In the genomic region with DNA sequence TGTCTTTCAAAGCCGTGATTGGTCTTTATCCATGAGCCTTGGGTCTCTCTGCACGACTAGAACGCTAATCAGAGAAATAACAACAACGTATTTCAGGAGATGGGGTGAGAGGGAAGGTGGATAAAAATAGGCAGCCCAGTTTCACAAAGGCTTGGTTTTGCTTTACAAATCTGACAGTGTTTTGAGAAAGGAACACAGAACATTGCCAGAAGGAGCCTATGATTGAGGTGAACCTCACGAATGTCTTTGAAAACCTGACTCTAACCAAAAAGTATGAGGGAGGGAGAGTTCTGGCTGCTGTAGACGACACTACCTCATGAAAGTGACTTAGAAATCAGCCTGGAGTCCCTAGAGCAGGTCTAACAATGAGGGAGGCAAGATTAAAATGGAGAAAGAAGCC, we compare ENCODE assay signal across 23 cellular contexts. TPM values are rescaled to one million over a fixed set of nuclear protein-coding genes. Genes with fewer than 3 reads are reported as not detected.
DNase-seq lines count a peak whose midpoint lies in the region; ATAC-seq and FAIRE-seq lines count a peak whose summit lies in the region.
"Had no signal": no experiment of that assay in that cellular context is flagged by ENCODE, and none has a peak within 500 bp of the region (broad histone marks: within the 10 kb centered on the region; RNA-seq: fewer than 3 reads in every experiment).

No MANE protein-coding gene starts in this region.

- no peaks in the 10 kb centered on the region for H3K9me3 Mint-ChIP-seq in activated CD8-positive, alpha-beta memory T cell treated with anti-CD3 and anti-CD28 coated beads, Interleukin-2, amount 10 ng/mL, durations not matched to agents 7 days and 5 days (ENCODE audit: low read depth)
- H3K9me3 Mint-ChIP-seq in T-cell: no peaks in the 10 kb centered on the region
- no peaks in the 10 kb centered on the region for H3K9me3 Mint-ChIP-seq in natural killer cell treated with Interleukin-12 subunit alpha and Interleukin-12 subunit beta and Interleukin-15 and Interleukin-18, amount 100 ng/mL, for 72 hours
- H3K9me3 Mint-ChIP-seq: IgD-negative memory B cell, neural progenitor cell had no signal

- POLR2A ChIA-PET in T-cell (lab: Charles Lee): no interaction called here

- DNase-seq in activated CD8-positive, alpha-beta memory T cell treated with anti-CD3 and anti-CD28 coated beads, Interleukin-2, amount 10 ng/mL, durations not matched to agents 7 days and 5 days: no peak
- DNase-seq in activated CD8-positive, alpha-beta memory T cell treated with anti-CD3 and anti-CD28 coated beads, Interleukin-2, amount 50 U/mL, for 48 hours: no peak
- DNase-seq in GM18507 (ENCODE audit: extremely low spot score, insufficient read length, low read depth) (no peak), T-cell (no peak), Kasumi-1 (lab: John Stamatoyannopoulos, UW) (no peak)
- DNase-seq in natural killer cell treated with Interleukin-12 subunit alpha and Interleukin-12 subunit beta and Interleukin-15 and Interleukin-18, amount 100 ng/mL, for 72 hours (ENCODE audit: low spot score): no peak
- DNase-seq: activated CD4-positive, alpha-beta T cell treated with anti-CD3 and anti-CD28 coated beads for 4 hours; activated gamma-delta T cell; anterior cingulate cortex; heart left ventricle; left ventricle myocardium inferior; MG63; midbrain; NCI-H1436 treated with DMSO at 0.1 percent for 48 hours; NCI-H2171; NCI-H526 treated with DMSO at 0.1 percent for 48 hours; stimulated activated naive CD4-positive, alpha-beta T cell treated with Interleukin-2 at 50 U/mL for 16 hours; transverse colon had no signal

- no peak overlapping the region for H3K4me3 Mint-ChIP-seq in activated CD8-positive, alpha-beta memory T cell treated with anti-CD3 and anti-CD28 coated beads, Interleukin-2, amount 10 ng/mL, durations not matched to agents 7 days and 5 days
- no peak overlapping the region for H3K4me3 Mint-ChIP-seq in T-cell
- no peak overlapping the region for H3K4me3 Mint-ChIP-seq in natural killer cell treated with Interleukin-12 subunit alpha and Interleukin-12 subunit beta and Interleukin-15 and Interleukin-18, amount 100 ng/mL, for 72 hours
- H3K4me3 Mint-ChIP-seq: neural progenitor cell had no signal

- no peaks in the 10 kb centered on the region for H3K27me3 Mint-ChIP-seq in activated CD8-positive, alpha-beta memory T cell treated with anti-CD3 and anti-CD28 coated beads, Interleukin-2, amount 10 ng/mL, durations not matched to agents 7 days and 5 days
- no peaks in the 10 kb centered on the region for H3K27me3 Mint-ChIP-seq in T-cell
- H3K27me3 Mint-ChIP-seq in natural killer cell treated with Interleukin-12 subunit alpha and Interleukin-12 subunit beta and Interleukin-15 and Interleukin-18, amount 100 ng/mL, for 72 hours: no peaks in the 10 kb centered on the region
- H3K27me3 Mint-ChIP-seq: IgD-negative memory B cell, progenitor cell of endocrine pancreas had no signal

- peak overlapping the region; percentile 9 for H3K27ac Mint-ChIP-seq in activated CD8-positive, alpha-beta memory T cell treated with anti-CD3 and anti-CD28 coated beads, Interleukin-2, amount 10 ng/mL, durations not matched to agents 7 days and 5 days
- peak overlapping the region; percentile 60 to 86 for H3K27ac Mint-ChIP-seq in T-cell
- peak overlapping the region; percentile 3 to 68 for H3K27ac Mint-ChIP-seq in natural killer cell treated with Interleukin-12 subunit alpha and Interleukin-12 subunit beta and Interleukin-15 and Interleukin-18, amount 100 ng/mL, for 72 hours
- H3K27ac Mint-ChIP-seq: neural progenitor cell, progenitor cell of endocrine pancreas had no signal

- no peak for ATAC-seq in activated CD8-positive, alpha-beta memory T cell treated with anti-CD3 and anti-CD28 coated beads, Interleukin-2, amount 10 ng/mL, durations not matched to agents 7 days and 5 days
- ATAC-seq in T-cell (replicated peaks in 1 of 4) (no peak), HG02970 (IDR thresholded peaks at IDR 0.05; ENCODE audit: low FRiP score, unreplicated experiment) (no peak), GM21576 (IDR thresholded peaks at IDR 0.05; ENCODE audit: unreplicated experiment) (no peak)
- no peak for ATAC-seq in natural killer cell treated with Interleukin-12 subunit alpha and Interleukin-12 subunit beta and Interleukin-15 and Interleukin-18, amount 100 ng/mL, for 72 hours
- ATAC-seq: heart left ventricle had no signal

- peak; percentile 82 for FAIRE-seq in GM18507 (lab: Jason Lieb, UNC)

- H3K4me1 Mint-ChIP-seq in activated CD8-positive, alpha-beta memory T cell treated with anti-CD3 and anti-CD28 coated beads, Interleukin-2, amount 10 ng/mL, durations not matched to agents 7 days and 5 days: no peaks in the 10 kb centered on the region
- H3K4me1 Mint-ChIP-seq in T-cell: peaks cover 17 to 19% (median 17%) of the 10 kb centered on the region in 3 donors
- H3K4me1 Mint-ChIP-seq in natural killer cell treated with Interleukin-12 subunit alpha and Interleukin-12 subunit beta and Interleukin-15 and Interleukin-18, amount 100 ng/mL, for 72 hours (ENCODE audit: low read depth in 2 of 2): peaks cover 4 to 9% of the 10 kb centered on the region in 2 donors
- H3K4me1 Mint-ChIP-seq: neural progenitor cell had no signal

- CTCF ChIA-PET in activated CD8-positive, alpha-beta memory T cell treated with anti-CD3 and anti-CD28 coated beads, Interleukin-2, amount 10 ng/mL, durations not matched to agents 7 days and 5 days (lab: Charles Lee): interaction anchor here (1.3 kb wide), 1 partner anchor 9 kb away, joined by 3 read pairs; no protein-coding TSS in a partner anchor
- CTCF ChIA-PET in T-cell (lab: Charles Lee): interaction anchor here in 1 of 2 donors (0.6 kb wide), 1 partner anchor 478 kb away, joined by 6 read pairs; no protein-coding TSS in a partner anchor

- H3K36me3 Mint-ChIP-seq in activated CD8-positive, alpha-beta memory T cell treated with anti-CD3 and anti-CD28 coated beads, Interleukin-2, amount 10 ng/mL, durations not matched to agents 7 days and 5 days: peaks cover 8% of the 10 kb centered on the region
- H3K36me3 Mint-ChIP-seq in T-cell: peaks cover 43% of the 10 kb centered on the region
- no peaks in the 10 kb centered on the region for H3K36me3 Mint-ChIP-seq in natural killer cell treated with Interleukin-12 subunit alpha and Interleukin-12 subunit beta and Interleukin-15 and Interleukin-18, amount 100 ng/mL, for 72 hours
- H3K36me3 Mint-ChIP-seq: neural progenitor cell had no signal

RNA-seq across cellular contexts. Expression of a gene that starts 38.0 kb away (rescaled TPM):
- 10 to 100 TPM; 46.8 to 64.7 TPM for total RNA-seq in activated CD8-positive, alpha-beta memory T cell treated with anti-CD3 and anti-CD28 coated beads, Interleukin-2, amount 10 ng/mL, durations not matched to agents 7 days and 5 days
- total RNA-seq in T-cell: 10 to 100 TPM; 52.0 to 69.0 (median 58.8) TPM
- 10 to 100 TPM; 65.9 to 86.3 TPM for total RNA-seq in natural killer cell treated with Interleukin-12 subunit alpha and Interleukin-12 subunit beta and Interleukin-15 and Interleukin-18, amount 100 ng/mL, for 72 hours

Comparison
In these comparisons a context has a peak if more than half of its experiments do, and no peak if none do; other contexts are left out.
1. H3K27ac Mint-ChIP-seq: peak in every context shown above with its lines; median percentile 73 in T-cell; 36 in natural killer cell treated with Interleukin-12 subunit alpha and Interleukin-12 subunit beta and Interleukin-15 and Interleukin-18, amount 100 ng/mL, for 72 hours; 9 in activated CD8-positive, alpha-beta memory T cell treated with anti-CD3 and anti-CD28 coated beads, Interleukin-2, amount 10 ng/mL, durations not matched to agents 7 days and 5 days.